ENCODE assay signal across 9 cellular contexts in the genomic region with DNA sequence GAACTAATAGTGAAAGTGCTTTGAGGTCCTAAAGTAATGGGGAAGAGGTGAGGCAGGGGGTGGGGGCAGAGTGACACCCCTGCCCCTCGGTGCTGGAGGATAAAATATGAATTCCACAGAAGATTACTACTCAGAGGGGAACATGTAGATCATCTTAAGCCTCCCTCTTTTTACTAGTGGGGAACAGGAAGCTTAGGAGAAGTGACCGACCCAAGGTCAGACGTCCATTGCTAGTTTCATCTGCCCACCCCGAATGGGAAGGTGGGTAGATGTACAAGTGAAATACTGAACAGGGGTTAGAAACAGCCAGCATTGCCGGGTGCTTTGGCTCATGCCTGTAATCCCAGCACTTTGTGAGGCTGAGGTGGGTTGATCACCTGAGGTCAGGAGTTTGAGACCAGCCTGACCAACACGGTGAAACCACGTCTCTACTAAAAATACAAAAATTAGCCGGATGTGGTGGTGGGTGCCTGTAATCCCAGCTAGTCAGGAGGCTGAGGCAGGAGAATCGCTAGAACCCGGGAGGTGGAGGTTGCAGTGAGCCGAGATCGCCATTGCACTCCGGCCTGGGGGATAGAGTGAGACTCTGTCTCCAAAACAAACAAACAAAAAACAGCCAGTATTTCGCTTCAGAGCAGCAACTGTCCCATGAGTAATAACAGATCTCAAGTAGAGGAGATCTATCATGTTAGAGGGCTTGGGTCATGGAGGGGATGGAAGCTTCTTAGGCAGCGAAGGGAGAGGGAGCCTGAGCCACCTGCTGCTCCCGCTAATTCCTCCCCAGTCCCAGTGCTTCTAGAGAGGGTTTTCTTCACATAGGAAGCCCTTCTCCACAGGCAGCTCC. TPM values are rescaled to one million over a fixed set of nuclear protein-coding genes. Genes with fewer than 3 reads are reported as not detected.
A peak's percentile ranks its signal among the peaks of the same experiment; 100 is the strongest.
DNase-seq lines count a peak whose midpoint lies in the region; ATAC-seq and TF ChIP-seq lines count a peak whose summit lies in the region.
"Had no signal": no experiment of that assay in that cellular context is flagged by ENCODE, and none has a peak within 500 bp of the region (broad histone marks: within the 10 kb centered on the region; RNA-seq: fewer than 3 reads in every experiment).

No MANE protein-coding gene starts in this region.

- H3K4me1 ChIP-seq in HEK293 (ENCODE audit: control insufficient read depth, insufficient read depth, low read length) = peaks cover 16% of the 10 kb centered on the region

- no peak for TF ChIP-seq CTCF in HEK293 (tag by site-specific recombination; IDR thresholded peaks at IDR 0.05)
- no peak for TF ChIP-seq CTCF in WERI-Rb-1 (IDR thresholded peaks at IDR 0.05; ENCODE audit: low read depth, low read length)

- H3K36me3 ChIP-seq in HEK293 (ENCODE audit: control insufficient read depth in 2 of 2, insufficient read depth in 1 of 2, low read length in 2 of 2) = peaks cover 0 to 6% of the 10 kb centered on the region in 2 experiments; a peak in 1 of 3 replicates
- peaks cover 8% of the 10 kb centered on the region for H3K36me3 ChIP-seq in WERI-Rb-1

- H3K27ac ChIP-seq in HEK293 (ENCODE audit: extremely low read depth, low read depth, low read length) = no peak overlapping the region
- H3K27ac ChIP-seq in WERI-Rb-1 = peak overlapping the region; percentile 37
- H3K27ac ChIP-seq in skin epidermis = peak overlapping the region in 19 of 21 experiments; percentile 68 to 99 (median 94)

- no peak for ATAC-seq in left ventricle myocardium superior
- ATAC-seq in GM18861 (IDR thresholded peaks at IDR 0.05; ENCODE audit: unreplicated experiment) = no peak
- ATAC-seq in HG03039 (IDR thresholded peaks at IDR 0.05; ENCODE audit: unreplicated experiment) = no peak

- H3K27me3 ChIP-seq in WERI-Rb-1 (ENCODE audit: insufficient read depth, low read depth, severe bottlenecking) = no peaks in the 10 kb centered on the region

- no peak overlapping the region for H3K4me3 ChIP-seq in HEK293 (ENCODE audit: low read depth, low read length)
- peak overlapping the region; percentile 80 for H3K4me3 ChIP-seq in WERI-Rb-1 (ENCODE audit: low read depth, low read length)
- H3K4me3 ChIP-seq in skin epidermis = peak overlapping the region in 3 of 7 experiments; percentile 68 to 95 (median 94)

- H3K9me3 ChIP-seq in HEK293 (ENCODE audit: control insufficient read depth, insufficient read depth, low read depth, low read length) (no peaks in the 10 kb centered on the region), WERI-Rb-1 (ENCODE audit: severe bottlenecking) (no peaks in the 10 kb centered on the region)

- CTCF ChIA-PET in HEK293 (lab: Yijun Ruan, JAX) = interaction anchor here (0.6 to 7.2 kb wide), 12 partner anchors 7 to 100 kb away, joined by 3 to 61 read pairs (median 5); partner anchors contain the start of gene MED24

- intact Hi-C loops in left ventricle myocardium superior (cut with micrococcal nuclease) = no loop called here

- POLR2A ChIA-PET in HEK293 (lab: Yijun Ruan, JAX) = interaction anchor here (0.7 to 5.3 kb wide), 11 partner anchors 11 to 1587 kb away, joined by 3 to 117 read pairs (median 8); partner anchors contain the start of genes CASC3, MED24, MSL1 and PSMD3

- DNase-seq in WERI-Rb-1 (peak; percentile 41), left ventricle myocardium superior (peak; percentile 22), NCI-H2227 treated with DMSO at 0.1 percent for 48 hours (lab: John Stamatoyannopoulos, UW) (no peak), ureter (ENCODE audit: low spot score) (no peak)
- DNase-seq: NCI-H1092 treated with DMSO at 0.1 percent for 48 hours had no signal

TF ChIP-seq in HEK293, 187 proteins besides CTCF, POLR2A, EP300 and RAD21:
- TF ChIP-seq ZSCAN30 (tag by site-specific recombination; IDR thresholded peaks at IDR 0.05) (no peak), KLF16 (tag by site-specific recombination; IDR thresholded peaks at IDR 0.05) (no peak), BCL11A (tag by site-specific recombination; IDR thresholded peaks at IDR 0.05; ENCODE audit: low read depth) (no peak), ZNF629 (tag by site-specific recombination; IDR thresholded peaks at IDR 0.05) (no peak), ZNF266 (tag by site-specific recombination; IDR thresholded peaks at IDR 0.05; ENCODE audit: low read depth) (no peak), ZNF341 (tag by site-specific recombination; IDR thresholded peaks at IDR 0.05; ENCODE audit: low read depth) (no peak), ZBTB48 (tag by site-specific recombination; IDR thresholded peaks at IDR 0.05) (no peak), ZBTB7A (tag by site-specific recombination; IDR thresholded peaks at IDR 0.05; ENCODE audit: low read depth) (peak; percentile 15; the same call in 1 of the 2 replicates), ZSCAN16 (tag by site-specific recombination; IDR thresholded peaks at IDR 0.05) (no peak), ZNF776 (tag by site-specific recombination; IDR thresholded peaks at IDR 0.05; ENCODE audit: borderline replicate concordance) (no peak), ZBTB21 (tag by site-specific recombination; IDR thresholded peaks at IDR 0.05) (0 out of 2 replicates have a peak, but pooled peaks have one; percentile 3), OSR2 (tag by site-specific recombination; IDR thresholded peaks at IDR 0.05) (no peak)

RNA-seq across cellular contexts. Expression of gene NR1D1, which starts 1.2 kb away (rescaled TPM):
- total RNA-seq in left ventricle myocardium superior (21.5 TPM), ureter (26.0 TPM)

RNA-seq across cellular contexts. Expression of gene MSL1, which starts 20.2 kb away (rescaled TPM):
- 49.1 TPM for total RNA-seq in left ventricle myocardium superior
- total RNA-seq in ureter = 91.3 TPM

RNA-seq across cellular contexts. Expression of gene CASC3, which starts 38.7 kb away (rescaled TPM):
- 48.1 TPM for total RNA-seq in left ventricle myocardium superior
- total RNA-seq in ureter = 121 TPM

RNA-seq across cellular contexts. Expression of gene THRA, which starts 38.8 kb away (rescaled TPM):
- 98.1 TPM for total RNA-seq in left ventricle myocardium superior
- total RNA-seq in ureter = 54.7 TPM

RNA-seq across cellular contexts. Expression of gene MED24, which starts 47.4 kb away (rescaled TPM):
- total RNA-seq in left ventricle myocardium superior (56.9 TPM), ureter (87.9 TPM)

Comparison
In these comparisons a context has a peak if more than half of its experiments do, and no peak if none do; other contexts are left out.
1. DNase-seq: peak in WERI-Rb-1 (single experiment) and left ventricle myocardium superior (single experiment); none in NCI-H2227 treated with DMSO at 0.1 percent for 48 hours (single experiment) and ureter (single experiment).